1 cellular context compared by ENCODE assay signal in genomic region chr16:81480856-81481821, GRCh38.
A peak's percentile ranks its signal among the peaks of the same experiment; 100 is the strongest.
TF ChIP-seq lines count a peak whose summit lies in the region.

No MANE protein-coding gene starts in this region.

TF ChIP-seq in HepG2, 621 proteins besides CTCF, POLR2A, EP300 and RAD21 (continued from another document and continues in another):
- TF ChIP-seq, protein P1, sequence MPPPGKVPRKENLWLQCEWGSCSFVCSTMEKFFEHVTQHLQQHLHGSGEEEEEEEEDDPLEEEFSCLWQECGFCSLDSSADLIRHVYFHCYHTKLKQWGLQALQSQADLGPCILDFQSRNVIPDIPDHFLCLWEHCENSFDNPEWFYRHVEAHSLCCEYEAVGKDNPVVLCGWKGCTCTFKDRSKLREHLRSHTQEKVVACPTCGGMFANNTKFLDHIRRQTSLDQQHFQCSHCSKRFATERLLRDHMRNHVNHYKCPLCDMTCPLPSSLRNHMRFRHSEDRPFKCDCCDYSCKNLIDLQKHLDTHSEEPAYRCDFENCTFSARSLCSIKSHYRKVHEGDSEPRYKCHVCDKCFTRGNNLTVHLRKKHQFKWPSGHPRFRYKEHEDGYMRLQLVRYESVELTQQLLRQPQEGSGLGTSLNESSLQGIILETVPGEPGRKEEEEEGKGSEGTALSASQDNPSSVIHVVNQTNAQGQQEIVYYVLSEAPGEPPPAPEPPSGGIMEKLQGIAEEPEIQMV (CRISPR knock-in tag; IDR thresholded peaks at IDR 0.05; ENCODE audit: low read depth) = peak; percentile 31; the same call in 1 of the 2 replicates
- TF ChIP-seq ZNF33B (CRISPR knock-in tag; IDR thresholded peaks at IDR 0.05) = no peak
- no peak; the same call in 1 of the 2 replicates for TF ChIP-seq ZNF552 (CRISPR knock-in tag; IDR thresholded peaks at IDR 0.05; ENCODE audit: borderline replicate concordance)
- no peak for TF ChIP-seq PBX3 (CRISPR knock-in tag; IDR thresholded peaks at IDR 0.05; ENCODE audit: borderline replicate concordance)
- no peak for TF ChIP-seq NBN (conservative IDR thresholded peaks at IDR 0.05)
- TF ChIP-seq, protein P2, sequence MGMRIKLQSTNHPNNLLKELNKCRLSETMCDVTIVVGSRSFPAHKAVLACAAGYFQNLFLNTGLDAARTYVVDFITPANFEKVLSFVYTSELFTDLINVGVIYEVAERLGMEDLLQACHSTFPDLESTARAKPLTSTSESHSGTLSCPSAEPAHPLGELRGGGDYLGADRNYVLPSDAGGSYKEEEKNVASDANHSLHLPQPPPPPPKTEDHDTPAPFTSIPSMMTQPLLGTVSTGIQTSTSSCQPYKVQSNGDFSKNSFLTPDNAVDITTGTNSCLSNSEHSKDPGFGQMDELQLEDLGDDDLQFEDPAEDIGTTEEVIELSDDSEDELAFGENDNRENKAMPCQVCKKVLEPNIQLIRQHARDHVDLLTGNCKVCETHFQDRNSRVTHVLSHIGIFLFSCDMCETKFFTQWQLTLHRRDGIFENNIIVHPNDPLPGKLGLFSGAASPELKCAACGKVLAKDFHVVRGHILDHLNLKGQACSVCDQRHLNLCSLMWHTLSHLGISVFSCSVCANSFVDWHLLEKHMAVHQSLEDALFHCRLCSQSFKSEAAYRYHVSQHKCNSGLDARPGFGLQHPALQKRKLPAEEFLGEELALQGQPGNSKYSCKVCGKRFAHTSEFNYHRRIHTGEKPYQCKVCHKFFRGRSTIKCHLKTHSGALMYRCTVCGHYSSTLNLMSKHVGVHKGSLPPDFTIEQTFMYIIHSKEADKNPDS (CRISPR knock-in tag; IDR thresholded peaks at IDR 0.05) = no peak
- TF ChIP-seq ZNF431 (CRISPR knock-in tag; IDR thresholded peaks at IDR 0.05; ENCODE audit: borderline replicate concordance, low read depth) = no peak
- no peak for TF ChIP-seq TAF1 (CRISPR knock-in tag; IDR thresholded peaks at IDR 0.05)
- TF ChIP-seq SOX6 (IDR thresholded peaks at IDR 0.05) = no peak
- peak; percentile 92 for TF ChIP-seq SOX6 (CRISPR knock-in tag; IDR thresholded peaks at IDR 0.05)
- TF ChIP-seq ZBTB20 (CRISPR knock-in tag; IDR thresholded peaks at IDR 0.05; ENCODE audit: borderline replicate concordance, low read depth) = no peak
- TF ChIP-seq CERS6 (CRISPR knock-in tag; IDR thresholded peaks at IDR 0.05) = no peak
- TF ChIP-seq, protein P3, sequence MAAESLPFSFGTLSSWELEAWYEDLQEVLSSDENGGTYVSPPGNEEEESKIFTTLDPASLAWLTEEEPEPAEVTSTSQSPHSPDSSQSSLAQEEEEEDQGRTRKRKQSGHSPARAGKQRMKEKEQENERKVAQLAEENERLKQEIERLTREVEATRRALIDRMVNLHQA (CRISPR knock-in tag; IDR thresholded peaks at IDR 0.05) = no peak
- no peak for TF ChIP-seq ZKSCAN5 (CRISPR knock-in tag; IDR thresholded peaks at IDR 0.05)
- no peak for TF ChIP-seq THAP9 (CRISPR knock-in tag; IDR thresholded peaks at IDR 0.05; ENCODE audit: borderline replicate concordance)
- peak; percentile 75 for TF ChIP-seq CEBPB (IDR thresholded peaks at IDR 0.05; ENCODE audit: borderline replicate concordance, low read depth, low read length)
- TF ChIP-seq FOXP4 (CRISPR knock-in tag; IDR thresholded peaks at IDR 0.05) = peak; percentile 83
- TF ChIP-seq, protein P4, sequence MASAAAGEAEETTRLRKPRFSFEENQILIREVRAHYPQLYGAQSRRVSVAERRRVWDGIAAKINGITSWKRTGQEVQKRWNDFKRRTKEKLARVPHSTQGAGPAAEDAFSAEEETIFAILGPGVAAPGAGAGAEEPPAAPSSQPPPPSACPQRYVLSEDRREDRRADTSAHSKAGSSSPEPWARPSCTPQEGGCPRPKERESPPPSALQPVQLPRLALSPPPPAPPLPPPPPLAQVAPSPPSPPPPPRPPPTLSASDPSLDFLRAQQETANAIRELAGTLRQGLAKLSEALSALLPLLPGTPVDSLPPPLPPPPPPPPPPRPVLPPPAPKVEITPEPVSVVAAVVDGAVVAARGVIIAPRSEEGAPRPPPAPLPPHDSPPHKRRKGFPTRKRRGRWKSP (CRISPR knock-in tag; IDR thresholded peaks at IDR 0.05) = peak; percentile 60; the same call in 1 of the 2 replicates
- no peak for TF ChIP-seq BHLHE40 (IDR thresholded peaks at IDR 0.05; ENCODE audit: low read length)
- peak; percentile 41; the same call in 1 of the 2 replicates for TF ChIP-seq ATF3 (CRISPR knock-in tag; IDR thresholded peaks at IDR 0.05)
- TF ChIP-seq PHF20 (CRISPR knock-in tag; IDR thresholded peaks at IDR 0.05) = no peak
- TF ChIP-seq ZMYM3 (CRISPR knock-in tag; IDR thresholded peaks at IDR 0.05) = peak; percentile 78
- TF ChIP-seq SMAD3 (CRISPR knock-in tag; IDR thresholded peaks at IDR 0.05) = no peak
- TF ChIP-seq MXD4 (CRISPR knock-in tag; IDR thresholded peaks at IDR 0.05) = no peak
- no peak for TF ChIP-seq IRX3 (CRISPR knock-in tag; IDR thresholded peaks at IDR 0.05; ENCODE audit: borderline replicate concordance, low read depth)
- 0 out of 2 replicates have a peak, but pooled peaks have one; percentile 10 for TF ChIP-seq ATF7-NPFF (CRISPR knock-in tag; IDR thresholded peaks at IDR 0.05; ENCODE audit: low read depth)
- TF ChIP-seq, protein P5, sequence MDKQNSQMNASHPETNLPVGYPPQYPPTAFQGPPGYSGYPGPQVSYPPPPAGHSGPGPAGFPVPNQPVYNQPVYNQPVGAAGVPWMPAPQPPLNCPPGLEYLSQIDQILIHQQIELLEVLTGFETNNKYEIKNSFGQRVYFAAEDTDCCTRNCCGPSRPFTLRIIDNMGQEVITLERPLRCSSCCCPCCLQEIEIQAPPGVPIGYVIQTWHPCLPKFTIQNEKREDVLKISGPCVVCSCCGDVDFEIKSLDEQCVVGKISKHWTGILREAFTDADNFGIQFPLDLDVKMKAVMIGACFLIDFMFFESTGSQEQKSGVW (CRISPR knock-in tag; IDR thresholded peaks at IDR 0.05; ENCODE audit: borderline replicate concordance) = no peak
- no peak for TF ChIP-seq DNMT3B (CRISPR knock-in tag; conservative IDR thresholded peaks at IDR 0.05)
- peak; percentile 92 for TF ChIP-seq ZNF280D (CRISPR knock-in tag; IDR thresholded peaks at IDR 0.05)
- TF ChIP-seq RAD51 (IDR thresholded peaks at IDR 0.05; ENCODE audit: borderline replicate concordance) = no peak
- 0 out of 2 replicates have a peak, but pooled peaks have one; percentile 8 for TF ChIP-seq ZNF576 (CRISPR knock-in tag; IDR thresholded peaks at IDR 0.05)
- TF ChIP-seq HCFC1 (IDR thresholded peaks at IDR 0.05; ENCODE audit: low read depth, low read length) = no peak
- TF ChIP-seq FOXC1 (CRISPR knock-in tag; IDR thresholded peaks at IDR 0.05; ENCODE audit: borderline replicate concordance) = no peak; the same call in 1 of the 2 replicates
- TF ChIP-seq, protein P6, sequence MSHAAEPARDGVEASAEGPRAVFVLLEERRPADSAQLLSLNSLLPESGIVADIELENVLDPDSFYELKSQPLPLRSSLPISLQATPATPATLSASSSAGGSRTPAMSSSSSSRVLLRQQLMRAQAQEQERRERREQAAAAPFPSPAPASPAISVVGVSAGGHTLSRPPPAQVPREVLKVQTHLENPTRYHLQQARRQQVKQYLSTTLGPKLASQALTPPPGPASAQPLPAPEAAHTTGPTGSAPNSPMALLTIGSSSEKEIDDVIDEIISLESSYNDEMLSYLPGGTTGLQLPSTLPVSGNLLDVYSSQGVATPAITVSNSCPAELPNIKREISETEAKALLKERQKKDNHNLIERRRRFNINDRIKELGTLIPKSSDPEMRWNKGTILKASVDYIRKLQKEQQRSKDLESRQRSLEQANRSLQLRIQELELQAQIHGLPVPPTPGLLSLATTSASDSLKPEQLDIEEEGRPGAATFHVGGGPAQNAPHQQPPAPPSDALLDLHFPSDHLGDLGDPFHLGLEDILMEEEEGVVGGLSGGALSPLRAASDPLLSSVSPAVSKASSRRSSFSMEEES (CRISPR knock-in tag; IDR thresholded peaks at IDR 0.05) = peak; percentile 53; the same call in 1 of the 2 replicates
- no peak for TF ChIP-seq MBNL3 (CRISPR knock-in tag; conservative IDR thresholded peaks at IDR 0.05)
- no peak for TF ChIP-seq ZNF530 (CRISPR knock-in tag; IDR thresholded peaks at IDR 0.05; ENCODE audit: low read depth)
- TF ChIP-seq, protein P7, sequence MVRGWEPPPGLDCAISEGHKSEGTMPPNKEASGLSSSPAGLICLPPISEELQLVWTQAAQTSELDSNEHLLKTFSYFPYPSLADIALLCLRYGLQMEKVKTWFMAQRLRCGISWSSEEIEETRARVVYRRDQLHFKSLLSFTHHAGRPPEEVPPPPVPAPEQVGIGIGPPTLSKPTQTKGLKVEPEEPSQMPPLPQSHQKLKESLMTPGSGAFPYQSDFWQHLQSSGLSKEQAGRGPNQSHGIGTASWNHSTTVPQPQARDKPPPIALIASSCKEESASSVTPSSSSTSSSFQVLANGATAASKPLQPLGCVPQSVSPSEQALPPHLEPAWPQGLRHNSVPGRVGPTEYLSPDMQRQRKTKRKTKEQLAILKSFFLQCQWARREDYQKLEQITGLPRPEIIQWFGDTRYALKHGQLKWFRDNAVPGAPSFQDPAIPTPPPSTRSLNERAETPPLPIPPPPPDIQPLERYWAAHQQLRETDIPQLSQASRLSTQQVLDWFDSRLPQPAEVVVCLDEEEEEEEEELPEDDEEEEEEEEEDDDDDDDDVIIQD (CRISPR knock-in tag; IDR thresholded peaks at IDR 0.05; ENCODE audit: low read depth) = peak; percentile 56
